In genomic region chr2:204545861-204546773, GRCh38 we compare ENCODE assay signal across 9 cellular contexts. TPM values are rescaled to one million over a fixed set of nuclear protein-coding genes. Genes with fewer than 3 reads are reported as not detected.
DNase-seq lines count a peak whose midpoint lies in the region; ATAC-seq and TF ChIP-seq lines count a peak whose summit lies in the region.
"Had no signal": no experiment of that assay in that cellular context is flagged by ENCODE, and none has a peak within 500 bp of the region (broad histone marks: within the 10 kb centered on the region; RNA-seq: fewer than 3 reads in every experiment).

No MANE protein-coding gene starts in this region.

- H3K27ac ChIP-seq in HL-60 (replicated peaks), result no peak overlapping the region
- H3K27ac ChIP-seq in right atrium auricular region, result peak overlapping the region; percentile 83 to 84

- H3K4me3 ChIP-seq in HL-60 (replicated peaks; ENCODE audit: insufficient read depth, low read length) (peak overlapping the region; percentile 38), right atrium auricular region (peak overlapping the region; percentile 88 to 95)

- peak; percentile 10 for DNase-seq in SKM-1 treated with dmso at 0.1 percent for 144 hours (lab: John Stamatoyannopoulos, UW; ENCODE audit: unreplicated experiment)
- no peak for DNase-seq in SKM-1 (lab: John Stamatoyannopoulos, UW; ENCODE audit: unreplicated experiment)
- DNase-seq in HL-60 (ENCODE audit: low read depth in 1 of 2, low spot score in 1 of 2), result no peak
- DNase-seq in activated T-cell treated with anti-CD3 and anti-CD28 coated beads, Interleukin-2, amount 50 U/mL, for 1 hour, result peak; percentile 20
- no peak for DNase-seq in right atrium auricular region (ENCODE audit: low spot score)
- peak; percentile 21 for DNase-seq in renal cortical epithelial cell (ENCODE audit: low read depth)
- no peak for DNase-seq in NCI-H128 (lab: John Stamatoyannopoulos, UW; ENCODE audit: unreplicated experiment)
- DNase-seq: DND-41 had no signal

- ATAC-seq in GM18517 (IDR thresholded peaks at IDR 0.05; ENCODE audit: unreplicated experiment), result no peak

- H3K27me3 ChIP-seq in HL-60 (ENCODE audit: insufficient read depth, poor library complexity, severe bottlenecking) (peaks cover 23% of the 10 kb centered on the region), right atrium auricular region (no peaks in the 10 kb centered on the region)

- no peaks in the 10 kb centered on the region for H3K9me3 ChIP-seq in right atrium auricular region

- TF ChIP-seq CTCF in HL-60 (IDR thresholded peaks at IDR 0.05; ENCODE audit: insufficient read depth, low read length) (no peak), right atrium auricular region (IDR thresholded peaks at IDR 0.05) (no peak)

- H3K36me3 ChIP-seq in right atrium auricular region, result no peaks in the 10 kb centered on the region

- peaks cover 0 to 20% of the 10 kb centered on the region in 2 donors for H3K4me1 ChIP-seq in right atrium auricular region

RNA-seq across cellular contexts. Expression of gene PARD3B, which starts 0.8 kb away (rescaled TPM):
- 10 to 100 TPM in 1 of 2 donors, 1 to 10 TPM in 1; 7.4 to 12.2 TPM for total RNA-seq in right atrium auricular region
- total RNA-seq in renal cortical epithelial cell, result 5.6 and 16.4 TPM in 2 replicates

Comparison
In these comparisons a context has a peak if more than half of its experiments do, and no peak if none do; other contexts are left out.
1. DNase-seq: peak in SKM-1 treated with dmso at 0.1 percent for 144 hours (single experiment), activated T-cell treated with anti-CD3 and anti-CD28 coated beads, Interleukin-2, amount 50 U/mL, for 1 hour (single experiment) and renal cortical epithelial cell (single experiment); none in SKM-1 (single experiment), HL-60 (0 of 2), right atrium auricular region (single experiment) and NCI-H128 (single experiment).